Comparison of ENCODE assay signal across 1 cellular context in genomic region chr17:17666111-17666714, GRCh38.
TF ChIP-seq lines count a peak whose summit lies in the region.

No MANE protein-coding gene starts in this region.

TF ChIP-seq in WTC11, 78 proteins besides CTCF, POLR2A, EP300 and RAD21:
- TF ChIP-seq, protein P1, sequence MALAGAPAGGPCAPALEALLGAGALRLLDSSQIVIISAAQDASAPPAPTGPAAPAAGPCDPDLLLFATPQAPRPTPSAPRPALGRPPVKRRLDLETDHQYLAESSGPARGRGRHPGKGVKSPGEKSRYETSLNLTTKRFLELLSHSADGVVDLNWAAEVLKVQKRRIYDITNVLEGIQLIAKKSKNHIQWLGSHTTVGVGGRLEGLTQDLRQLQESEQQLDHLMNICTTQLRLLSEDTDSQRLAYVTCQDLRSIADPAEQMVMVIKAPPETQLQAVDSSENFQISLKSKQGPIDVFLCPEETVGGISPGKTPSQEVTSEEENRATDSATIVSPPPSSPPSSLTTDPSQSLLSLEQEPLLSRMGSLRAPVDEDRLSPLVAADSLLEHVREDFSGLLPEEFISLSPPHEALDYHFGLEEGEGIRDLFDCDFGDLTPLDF (CRISPR knock-in tag; IDR thresholded peaks at IDR 0.05) = no peak
- no peak for TF ChIP-seq IRF2 (CRISPR knock-in tag; IDR thresholded peaks at IDR 0.05; ENCODE audit: borderline replicate concordance, low read depth)
- no peak for TF ChIP-seq ZNF671 (CRISPR knock-in tag; IDR thresholded peaks at IDR 0.05)
